Comparison of ENCODE assay signal across 13 cellular contexts in the genomic region with DNA sequence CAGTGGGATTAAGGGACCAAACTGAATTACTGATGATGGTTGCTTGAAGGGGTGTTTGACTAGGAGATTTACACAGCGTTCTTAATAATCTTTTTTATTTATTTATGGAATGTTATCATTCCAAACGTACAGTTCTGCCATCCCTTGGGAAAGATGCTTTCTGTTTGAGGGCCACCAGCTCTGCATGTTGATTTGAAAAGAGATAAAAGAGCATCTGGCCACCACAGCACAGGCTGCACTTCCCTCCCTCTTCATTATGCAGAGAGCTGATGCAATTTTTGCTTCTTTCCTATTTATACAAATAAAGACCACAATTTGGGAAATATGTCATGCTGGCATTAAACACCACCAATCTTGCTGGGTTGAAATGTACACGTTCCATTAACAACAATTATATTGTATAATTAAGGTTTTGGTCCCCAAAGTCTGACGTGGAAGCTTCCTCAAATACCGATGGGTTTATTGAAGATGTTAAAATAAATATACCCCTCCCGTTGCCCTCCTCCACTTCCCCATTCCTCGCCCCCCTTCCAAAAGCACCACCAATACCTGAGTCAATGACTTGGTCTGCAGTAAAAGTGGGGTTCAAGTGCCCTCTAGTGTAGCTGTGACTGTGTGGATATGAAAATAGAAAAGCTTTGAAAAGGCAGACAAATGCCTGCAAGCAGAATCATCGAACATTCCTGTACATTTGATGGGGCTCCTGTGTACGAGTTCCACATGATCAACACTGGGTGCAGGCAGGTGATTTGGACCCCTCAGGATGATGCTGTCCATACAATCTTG.
DNase-seq lines count a peak whose midpoint lies in the region; ATAC-seq and TF ChIP-seq lines count a peak whose summit lies in the region.
"Had no signal": no experiment of that assay in that cellular context is flagged by ENCODE, and none has a peak within 500 bp of the region (broad histone marks: within the 10 kb centered on the region; RNA-seq: fewer than 3 reads in every experiment).

No MANE protein-coding gene starts in this region.

- no TSS peak for BruUV-seq in A673 (replicated peaks; lab: Mats Ljungman, UMichigan)

- no peak for TF ChIP-seq EP300 in esophagus muscularis mucosa (IDR thresholded peaks at IDR 0.05)

- H3K4me1 ChIP-seq in esophagus muscularis mucosa = no peaks in the 10 kb centered on the region
- H3K4me1 ChIP-seq in A673 (ENCODE audit: insufficient read depth, low read length, poor library complexity, severe bottlenecking) = no peaks in the 10 kb centered on the region
- H3K4me1 ChIP-seq: gastroesophageal sphincter had no signal

- no peak for ATAC-seq in HG03025 (IDR thresholded peaks at IDR 0.05; ENCODE audit: low FRiP score, unreplicated experiment)
- ATAC-seq: gastroesophageal sphincter, K562, sciatic nerve had no signal

- CTCF ChIA-PET in A673 (lab: Charles Lee) = no interaction called here

- no peak overlapping the region for H3K27ac ChIP-seq in esophagus muscularis mucosa (replicated peaks in 1 of 4)
- no peak overlapping the region for H3K27ac ChIP-seq in A673 (ENCODE audit: low read depth, low read length, poor library complexity, severe bottlenecking)
- H3K27ac ChIP-seq: gastroesophageal sphincter had no signal

- POLR2A ChIA-PET in A673 (lab: Charles Lee; ENCODE audit: low non-redundant PET) = no interaction called here

- H3K4me3 ChIP-seq in esophagus muscularis mucosa = no peak overlapping the region
- H3K4me3 ChIP-seq in A673 (ENCODE audit: low read depth, low read length, poor library complexity, severe bottlenecking) = no peak overlapping the region
- H3K4me3 ChIP-seq: gastroesophageal sphincter, K562 had no signal

- no peak for TF ChIP-seq POLR2A in esophagus muscularis mucosa (IDR thresholded peaks at IDR 0.05; ENCODE audit: low read depth)

- WGBS in esophagus muscularis mucosa = 53% methylated on average over 9 of the region's 9 CpGs

- intact Hi-C loops in esophagus muscularis mucosa (cut with DNase I) = no loop called here
- intact Hi-C loops in A673 (cut with micrococcal nuclease; ENCODE audit: unreplicated experiment) = no loop called here

- no peaks in the 10 kb centered on the region for H3K9me3 ChIP-seq in esophagus muscularis mucosa
- H3K9me3 ChIP-seq in A673 (ENCODE audit: low read depth, low read length, poor library complexity, severe bottlenecking) = no peaks in the 10 kb centered on the region
- H3K9me3 ChIP-seq: gastroesophageal sphincter had no signal

- DNase-seq in AG09319 (ENCODE audit: extremely low read depth, low read depth) (no peak), DMS153 treated with DMSO at 0.1 percent for 48 hours (lab: John Stamatoyannopoulos, UW; ENCODE audit: unreplicated experiment) (peak; percentile 20), NCI-H2171 (lab: John Stamatoyannopoulos, UW) (peak; percentile 16), esophagus muscularis mucosa (ENCODE audit: extremely low spot score) (peak; percentile 42), NCI-H146 (lab: John Stamatoyannopoulos, UW) (no peak), A673 (ENCODE audit: low spot score) (no peak)
- no peak for DNase-seq in stimulated activated CD4-positive, alpha-beta T cell treated with anti-CD3 and anti-CD28 coated beads, Interleukin-4, amount 100 ng/mL, for 24 hours
- DNase-seq: activated CD4-positive, CD25-positive, alpha-beta regulatory T cell; activated T-cell treated with anti-CD3 and anti-CD28 coated beads, Interleukin-2, amount 50 U/mL, for 24 hours had no signal

- H3K36me3 ChIP-seq in esophagus muscularis mucosa (no peaks in the 10 kb centered on the region), A673 (ENCODE audit: insufficient read depth, low read length, poor library complexity, severe bottlenecking) (no peaks in the 10 kb centered on the region)
- H3K36me3 ChIP-seq: gastroesophageal sphincter had no signal

- no peaks in the 10 kb centered on the region for H3K27me3 ChIP-seq in esophagus muscularis mucosa
- peaks cover 16% of the 10 kb centered on the region for H3K27me3 ChIP-seq in A673 (replicated peaks; ENCODE audit: insufficient read depth, low read depth, low read length, poor library complexity)

- peak; percentile 37 for TF ChIP-seq CTCF in AG09319 (IDR thresholded peaks at IDR 0.05; ENCODE audit: low read depth, low read length)
- no peak for TF ChIP-seq CTCF in esophagus muscularis mucosa (IDR thresholded peaks at IDR 0.05)
- no peak for TF ChIP-seq CTCF in A673 (conservative IDR thresholded peaks at IDR 0.05; ENCODE audit: low read depth, low read length)

Comparison
In these comparisons a context has a peak if more than half of its experiments do, and no peak if none do; other contexts are left out.
1. DNase-seq: peak in DMS153 treated with DMSO at 0.1 percent for 48 hours (single experiment), NCI-H2171 (single experiment) and esophagus muscularis mucosa (single experiment); none in AG09319 (single experiment), stimulated activated CD4-positive, alpha-beta T cell treated with anti-CD3 and anti-CD28 coated beads, Interleukin-4, amount 100 ng/mL, for 24 hours (single experiment), NCI-H146 (single experiment) and A673 (single experiment).